Comparison of ENCODE assay signal across 12 cellular contexts in the genomic region with DNA sequence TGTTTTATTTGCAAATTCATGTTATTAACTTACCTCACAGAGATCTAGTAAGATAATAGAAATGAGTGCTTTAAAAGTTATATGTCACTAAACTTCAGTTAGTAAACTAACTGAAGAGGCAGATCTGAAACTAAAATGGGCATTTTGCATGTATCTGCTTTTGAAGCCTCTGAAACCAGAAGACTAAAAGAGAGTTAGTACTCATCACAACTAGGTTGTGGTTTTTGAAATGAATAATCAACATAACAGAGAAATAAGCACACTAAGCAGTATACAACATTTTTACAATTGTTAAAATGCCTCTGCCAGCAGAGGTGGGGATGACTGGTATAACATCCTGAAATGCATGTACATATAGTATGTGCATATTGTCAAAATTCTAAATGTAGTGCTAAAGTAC.
A peak's percentile ranks its signal among the peaks of the same experiment; 100 is the strongest.
DNase-seq lines count a peak whose midpoint lies in the region; ATAC-seq lines count a peak whose summit lies in the region.
"Had no signal": no experiment of that assay in that cellular context is flagged by ENCODE, and none has a peak within 500 bp of the region (broad histone marks: within the 10 kb centered on the region; RNA-seq: fewer than 3 reads in every experiment).

No MANE protein-coding gene starts in this region.

- H3K4me3 ChIP-seq in H7 (ENCODE audit: insufficient read depth, low read depth, low read length), result no peak overlapping the region

- no peaks in the 10 kb centered on the region for H3K27me3 ChIP-seq in H7 (ENCODE audit: control insufficient read depth, insufficient read depth, low read length)

- no peak overlapping the region for H3K27ac Mint-ChIP-seq in stimulated activated memory B cell treated with anti-CD40 and anti-IgM and Interleukin-4, amounts not matched to agents 10 μg/mL and 1 μg/mL and 100 μg/mL, for 72 hours
- H3K27ac Mint-ChIP-seq: activated CD8-positive, alpha-beta T cell treated with anti-CD3 and anti-CD28 coated beads, Interleukin-2, amount 10 ng/mL, durations not matched to agents 7 days and 5 days; activated naive CD8-positive, alpha-beta T cell; naive thymus-derived CD4-positive, alpha-beta T cell had no signal

- no peaks in the 10 kb centered on the region for H3K9me3 Mint-ChIP-seq in stimulated activated memory B cell treated with anti-CD40 and anti-IgM and Interleukin-4, amounts not matched to agents 10 μg/mL and 1 μg/mL and 100 μg/mL, for 72 hours

- no peak for DNase-seq in left ventricle myocardium superior
- no peak for DNase-seq in H7
- DNase-seq in stimulated activated CD4-positive, alpha-beta T cell treated with anti-CD3 and anti-CD28 coated beads, Interleukin-1b, Interleukin-23, amount 100 ng/mL, for 48 hours, result no peak
- DNase-seq: activated CD8-positive, alpha-beta T cell treated with anti-CD3 and anti-CD28 coated beads, Interleukin-2, amount 10 ng/mL, durations not matched to agents 7 days and 5 days; COR-L47; naive thymus-derived CD4-positive, alpha-beta T cell; NCI-H187 treated with DMSO at 0.1 percent for 48 hours had no signal

- H3K4me1 Mint-ChIP-seq in stimulated activated memory B cell treated with anti-CD40 and anti-IgM and Interleukin-4, amounts not matched to agents 10 μg/mL and 1 μg/mL and 100 μg/mL, for 72 hours, result peaks cover 9% of the 10 kb centered on the region
- H3K4me1 Mint-ChIP-seq: naive thymus-derived CD4-positive, alpha-beta T cell had no signal

- no peaks in the 10 kb centered on the region for H3K27me3 Mint-ChIP-seq in stimulated activated memory B cell treated with anti-CD40 and anti-IgM and Interleukin-4, amounts not matched to agents 10 μg/mL and 1 μg/mL and 100 μg/mL, for 72 hours
- H3K27me3 Mint-ChIP-seq: activated naive CD8-positive, alpha-beta T cell; naive thymus-derived CD4-positive, alpha-beta T cell had no signal

- peak; percentile 99 for ATAC-seq in GM19023 (IDR thresholded peaks at IDR 0.05; ENCODE audit: unreplicated experiment)
- ATAC-seq in GM21717 (IDR thresholded peaks at IDR 0.05; ENCODE audit: unreplicated experiment), result peak; percentile 100
- ATAC-seq in HG03097 (IDR thresholded peaks at IDR 0.05; ENCODE audit: low FRiP score, unreplicated experiment), result peak; percentile 100
- ATAC-seq in stimulated activated memory B cell treated with anti-CD40 and anti-IgM and Interleukin-4, amounts not matched to agents 10 μg/mL and 1 μg/mL and 100 μg/mL, for 72 hours, result peak; percentile 62
- no peak for ATAC-seq in left ventricle myocardium superior
- ATAC-seq: activated CD8-positive, alpha-beta T cell treated with anti-CD3 and anti-CD28 coated beads, Interleukin-2, amount 10 ng/mL, durations not matched to agents 7 days and 5 days; naive thymus-derived CD4-positive, alpha-beta T cell had no signal

- H3K36me3 ChIP-seq in H7 (replicated peaks; ENCODE audit: control insufficient read depth, insufficient read depth, low read length), result no peaks in the 10 kb centered on the region

- intact Hi-C loops in left ventricle myocardium superior (cut with micrococcal nuclease), result no loop called here

- no peak overlapping the region for H3K4me3 Mint-ChIP-seq in stimulated activated memory B cell treated with anti-CD40 and anti-IgM and Interleukin-4, amounts not matched to agents 10 μg/mL and 1 μg/mL and 100 μg/mL, for 72 hours
- H3K4me3 Mint-ChIP-seq: activated CD8-positive, alpha-beta T cell treated with anti-CD3 and anti-CD28 coated beads, Interleukin-2, amount 10 ng/mL, durations not matched to agents 7 days and 5 days; activated naive CD8-positive, alpha-beta T cell; naive thymus-derived CD4-positive, alpha-beta T cell had no signal

- no peaks in the 10 kb centered on the region for H3K36me3 Mint-ChIP-seq in stimulated activated memory B cell treated with anti-CD40 and anti-IgM and Interleukin-4, amounts not matched to agents 10 μg/mL and 1 μg/mL and 100 μg/mL, for 72 hours
- H3K36me3 Mint-ChIP-seq: activated naive CD8-positive, alpha-beta T cell had no signal
